Comparison of ENCODE assay signal across 23 cellular contexts in genomic region chr1:58608945-58609344, GRCh38. TPM values are rescaled to one million over a fixed set of nuclear protein-coding genes. Genes with fewer than 3 reads are reported as not detected.
DNase-seq lines count a peak whose midpoint lies in the region; ATAC-seq and TF ChIP-seq lines count a peak whose summit lies in the region.
"Had no signal": no experiment of that assay in that cellular context is flagged by ENCODE, and none has a peak within 500 bp of the region (broad histone marks: within the 10 kb centered on the region; RNA-seq: fewer than 3 reads in every experiment).

No MANE protein-coding gene starts in this region.

- no peak overlapping the region for H3K9ac ChIP-seq in IMR-90 (ENCODE audit: low read depth, low read length)
- H3K9ac ChIP-seq: BLaER1 treated with 17β-estradiol and CSF1 and Interleukin-3, amounts not matched to agents 10 nM and 100 nM; GM23248 had no signal

- TF ChIP-seq POLR2A in IMR-90 (IDR thresholded peaks at IDR 0.05; ENCODE audit: low read depth, low read length) (no peak), body of pancreas (IDR thresholded peaks at IDR 0.05) (no peak)

- no peak overlapping the region for H3K56ac ChIP-seq in IMR-90 (ENCODE audit: extremely low read depth, insufficient read depth, low read length)

- no peak overlapping the region for H2AK9ac ChIP-seq in IMR-90 (replicated peaks; ENCODE audit: low read depth, low read length, poor library complexity)

- H3K9me3 ChIP-seq in IMR-90 (ENCODE audit: control insufficient read depth, insufficient read depth, low read length) (peaks cover 8% of the 10 kb centered on the region), body of pancreas (peaks cover 0 to 5% (median 0%) of the 10 kb centered on the region in 3 donors)
- H3K9me3 ChIP-seq: A549, BE2C had no signal

- H2BK20ac ChIP-seq in IMR-90 (ENCODE audit: low read depth, low read length), result no peak overlapping the region

- H3K4me1 ChIP-seq in IMR-90 (ENCODE audit: control insufficient read depth, insufficient read depth, low read length), result no peaks in the 10 kb centered on the region
- H3K4me1 ChIP-seq in body of pancreas, result peaks cover 10% of the 10 kb centered on the region
- H3K4me1 ChIP-seq: A549; BE2C; BLaER1 treated with 17β-estradiol and CSF1 and Interleukin-3, amounts not matched to agents 10 nM and 100 nM had no signal

- no peak overlapping the region for H3K4me3 ChIP-seq in IMR-90 (ENCODE audit: insufficient read depth, low read depth, low read length)
- no peak overlapping the region for H3K4me3 ChIP-seq in body of pancreas
- no peak overlapping the region for H3K4me3 ChIP-seq in epithelial cell of esophagus (ENCODE audit: low read length)
- H3K4me3 ChIP-seq: A549; BLaER1 treated with 17β-estradiol and CSF1 and Interleukin-3, amounts not matched to agents 10 nM and 100 nM; GM23248 had no signal

- no peak overlapping the region for H4K8ac ChIP-seq in IMR-90 (ENCODE audit: low read depth in 2 of 2, low read length in 2 of 2)

- in situ Hi-C loops in IMR-90 (cut with MboI; ENCODE audit: low sequenced_read_pairs), result no loop called here

- CTCF ChIA-PET in IMR-90 (lab: Yijun Ruan, JAX), result no interaction called here

- intact Hi-C loops in IMR-90 (cut with micrococcal nuclease) (no loop called here), body of pancreas (cut with DNase I) (no loop called here)

- no peak overlapping the region for H2BK5ac ChIP-seq in IMR-90 (ENCODE audit: low read depth, low read length, poor library complexity, severe bottlenecking)

- H3K4ac ChIP-seq in IMR-90 (ENCODE audit: low read depth, low read length), result no peak overlapping the region

- no peak overlapping the region for H2BK15ac ChIP-seq in IMR-90 (ENCODE audit: low read depth, low read length)

- H3K79me1 ChIP-seq in IMR-90 (ENCODE audit: low read depth in 1 of 2, low read length in 2 of 2), result no peaks in the 10 kb centered on the region

- H3K4me2 ChIP-seq in IMR-90 (ENCODE audit: low read depth, low read length), result no peak overlapping the region
- H3K4me2 ChIP-seq: A549; BLaER1 treated with 17β-estradiol and CSF1 and Interleukin-3, amounts not matched to agents 10 nM and 100 nM had no signal

- no peak overlapping the region for H2AK5ac ChIP-seq in IMR-90 (ENCODE audit: low read depth, low read length)

- H3K14ac ChIP-seq in IMR-90 (replicated peaks; ENCODE audit: low read depth, low read length), result no peak overlapping the region

- DNase-seq in IMR-90, result no peak
- DNase-seq in body of pancreas, result no peak
- DNase-seq in epithelial cell of esophagus (ENCODE audit: low read depth), result peak; percentile 69
- DNase-seq in omental fat pad (ENCODE audit: low spot score), result no peak
- no peak for DNase-seq in GDM1 (lab: John Stamatoyannopoulos, UW)
- no peak for DNase-seq in NCI-H2107 treated with DMSO at 0.1 percent for 48 hours (lab: John Stamatoyannopoulos, UW; ENCODE audit: unreplicated experiment)
- DNase-seq: 8988T; ACHN; AML-193; BE2C; CD4-positive, alpha-beta T cell; CD8-positive, alpha-beta memory T cell; DMS 273 treated with DMSO at 0.1 percent for 48 hours; DMS79; EL; GF-D8; GM23248; H7; HCEC 1CT had no signal

- H2BK120ac ChIP-seq in IMR-90 (ENCODE audit: low read depth, low read length), result no peak overlapping the region

- no CpG with 5 or more reads among the region's 2 CpGs for WGBS in IMR-90 (ENCODE audit: extremely low coverage in 2 of 2, insufficient read length in 1 of 2), 2 experiments
- WGBS in body of pancreas, 2 donors, result 79 to 82% methylated on average over 2 of the region's 2 CpGs

- TF ChIP-seq CTCF in IMR-90 (conservative IDR thresholded peaks at IDR 0.05; ENCODE audit: low read depth, low read length), result no peak
- no peak for TF ChIP-seq CTCF in body of pancreas (IDR thresholded peaks at IDR 0.05)
- TF ChIP-seq CTCF in epithelial cell of esophagus (IDR thresholded peaks at IDR 0.05; ENCODE audit: insufficient read depth, low read depth, low read length, missing control alignments), result no peak
- no peak for TF ChIP-seq CTCF in omental fat pad (IDR thresholded peaks at IDR 0.05)

- H3K9me1 ChIP-seq in IMR-90 (ENCODE audit: insufficient read depth, low read length), result no peaks in the 10 kb centered on the region

- BruUV-seq in IMR-90 (replicated peaks; lab: Mats Ljungman, UMichigan), result no TSS peak

- ATAC-seq in IMR-90 (ENCODE audit: low read depth), result no peak
- peak; percentile 24 for ATAC-seq in body of pancreas
- peak; percentile 55 for ATAC-seq in omental fat pad (ENCODE audit: low FRiP score)
- no peak for ATAC-seq in HG02884 (IDR thresholded peaks at IDR 0.05; ENCODE audit: unreplicated experiment)
- ATAC-seq: A549 had no signal

- H3K18ac ChIP-seq in IMR-90 (ENCODE audit: low read depth, low read length), result no peak overlapping the region

- H4K20me1 ChIP-seq in IMR-90 (ENCODE audit: insufficient read depth, low read length), result no peaks in the 10 kb centered on the region
- H4K20me1 ChIP-seq: BLaER1 treated with 17β-estradiol and CSF1 and Interleukin-3, amounts not matched to agents 10 nM and 100 nM had no signal

- H3K27ac ChIP-seq in IMR-90 (ENCODE audit: insufficient read depth, low read length) (no peak overlapping the region), body of pancreas (no peak overlapping the region)
- H3K27ac ChIP-seq: A549; BLaER1 treated with 17β-estradiol and CSF1 and Interleukin-3, amounts not matched to agents 10 nM and 100 nM; GM23248 had no signal

- no peak overlapping the region for H2AFZ ChIP-seq in IMR-90 (replicated peaks; ENCODE audit: low read length, poor library complexity)
- H2AFZ ChIP-seq: GM23248 had no signal

- H3K36me3 ChIP-seq in IMR-90 (ENCODE audit: control insufficient read depth, insufficient read depth, low read length) (no peaks in the 10 kb centered on the region), body of pancreas (replicated peaks in 1 of 2; ENCODE audit: insufficient read depth in 1 of 2, low read depth in 2 of 2) (no peaks in the 10 kb centered on the region)
- H3K36me3 ChIP-seq: BE2C; BLaER1 treated with 17β-estradiol and CSF1 and Interleukin-3, amounts not matched to agents 10 nM and 100 nM had no signal

- dilution Hi-C loops in IMR-90 (cut with HindIII; ENCODE audit: low sequenced_read_pairs, unreplicated experiment), result no loop called here

- POLR2A ChIA-PET in IMR-90 (lab: Charles Lee; ENCODE audit: unreplicated experiment), result no interaction called here

- no peak overlapping the region for H3K23ac ChIP-seq in IMR-90 (ENCODE audit: low read depth, low read length)

- H3K27me3 ChIP-seq in IMR-90 (ENCODE audit: control insufficient read depth, insufficient read depth, low read length), result peaks cover 2% of the 10 kb centered on the region; the same call in 1 of the 2 replicates
- H3K27me3 ChIP-seq in body of pancreas, result no peaks in the 10 kb centered on the region
- H3K27me3 ChIP-seq: BE2C; BLaER1 treated with 17β-estradiol and CSF1 and Interleukin-3, amounts not matched to agents 10 nM and 100 nM had no signal

- H4K5ac ChIP-seq in IMR-90 (ENCODE audit: low read depth, low read length), result no peak overlapping the region

- H4K91ac ChIP-seq in IMR-90 (ENCODE audit: insufficient read depth, low read depth, low read length), result no peak overlapping the region

- no peak for TF ChIP-seq RAD21 in IMR-90 (IDR thresholded peaks at IDR 0.05; ENCODE audit: low read length)

TF ChIP-seq in IMR-90, 13 proteins besides CTCF, POLR2A, EP300 and RAD21:
- TF ChIP-seq RFX5 (IDR thresholded peaks at IDR 0.05; ENCODE audit: low read depth, low read length) (no peak), RCOR1 (IDR thresholded peaks at IDR 0.05; ENCODE audit: insufficient replicate concordance, low read length) (no peak), CHD1 (IDR thresholded peaks at IDR 0.05; ENCODE audit: low read depth, low read length) (no peak), CEBPB (IDR thresholded peaks at IDR 0.05; ENCODE audit: low read depth, low read length) (peak; percentile 29; the same call in 1 of the 2 replicates)
TF ChIP-seq in IMR-90: peak in this region for 1.

RNA-seq across cellular contexts. Expression of gene TACSTD2, which starts 31.9 kb away (rescaled TPM):
- not detected in 2 replicates for total RNA-seq in IMR-90 (2012; rRNA removed)
- polyA plus RNA-seq in IMR-90 (2012; rRNA removed), result not detected in 2 replicates
- polyA plus RNA-seq in IMR-90 (2012; cell fraction: cytosol; rRNA removed), result 0.02 TPM in 1 of 2 replicates, not detected in the other
- 0.05 TPM in 1 of 2 replicates, not detected in the other for polyA plus RNA-seq in IMR-90 (2012; cell fraction: nucleus; rRNA removed; ENCODE audit: low replicate concordance)
- 100 to 1,000 TPM; 101 to 106 TPM for total RNA-seq in body of pancreas
- 1 to 10 TPM in 2 of 4 donors, under 1 TPM in 2; 0.88 to 2.7 (median 1.1) TPM for total RNA-seq in omental fat pad
- total RNA-seq: CD8-positive, alpha-beta memory T cell had no signal
- polyA plus RNA-seq: A549; CD14-positive monocyte; CD8-positive, alpha-beta memory T cell had no signal

Comparison
In these comparisons a context has a peak if more than half of its experiments do, and no peak if none do; other contexts are left out.
1. ATAC-seq: peak in body of pancreas (single experiment) and omental fat pad (single experiment); none in IMR-90 (single experiment) and HG02884 (single experiment).
2. RNA of gene TACSTD2, which starts 31.9 kb away (total RNA-seq): 101 to 106 TPM in body of pancreas; 0.88 to 2.7 TPM in omental fat pad and not detected in IMR-90; every median in the first group is over 10 times any median in the second.